2 cellular contexts compared by ENCODE assay signal in the genomic region with DNA sequence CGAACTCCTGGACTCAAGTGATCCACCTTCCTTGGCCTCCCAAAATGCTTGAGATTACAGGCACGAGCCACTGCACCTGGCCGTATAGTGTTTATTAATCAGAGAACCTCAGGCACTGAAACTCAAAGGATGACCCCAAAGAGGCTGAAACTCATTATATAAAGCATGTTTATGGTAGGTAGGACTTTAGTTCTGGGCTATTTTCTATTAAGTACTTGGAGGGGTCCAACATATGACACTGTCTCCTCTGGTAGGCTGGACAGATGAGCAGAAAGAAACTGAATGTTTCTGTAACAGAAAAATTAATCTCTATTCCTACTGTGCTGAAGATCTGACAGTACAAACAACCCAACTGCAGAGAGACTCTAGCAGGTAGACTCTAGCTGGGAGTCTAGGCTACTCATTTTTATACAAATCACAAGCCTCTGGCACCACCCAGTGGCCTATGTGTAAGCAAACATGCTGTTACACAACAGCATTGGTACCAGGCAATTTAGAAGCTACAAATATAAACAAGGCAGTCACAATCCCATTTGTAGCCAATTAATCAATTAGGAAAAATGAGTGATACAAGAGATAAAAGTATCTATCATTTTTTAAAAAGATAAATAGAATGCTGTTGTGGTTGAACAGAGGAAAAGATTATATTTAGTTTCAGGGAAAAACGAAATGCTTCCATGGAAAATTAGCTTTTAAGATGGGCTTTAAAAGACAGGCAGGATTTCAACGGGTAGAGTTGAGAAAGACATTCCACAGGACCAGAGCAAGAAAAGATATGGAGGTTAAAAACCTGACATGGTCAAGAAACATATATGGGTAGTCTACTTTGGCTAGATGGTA.
TF ChIP-seq lines count a peak whose summit lies in the region.

No MANE protein-coding gene starts in this region.

TF ChIP-seq in GM23338, 12 proteins besides CTCF, POLR2A, EP300 and RAD21:
- no peak for TF ChIP-seq ZNF331 (CRISPR knock-in tag; IDR thresholded peaks at IDR 0.05; ENCODE audit: low read depth)
- no peak for TF ChIP-seq POLR2AphosphoS5 (IDR thresholded peaks at IDR 0.05; ENCODE audit: low read depth)
- TF ChIP-seq JUNB (IDR thresholded peaks at IDR 0.05; ENCODE audit: unreplicated experiment) = no peak
- TF ChIP-seq ZNF114 (CRISPR knock-in tag; IDR thresholded peaks at IDR 0.05) = no peak
- TF ChIP-seq, protein P1, sequence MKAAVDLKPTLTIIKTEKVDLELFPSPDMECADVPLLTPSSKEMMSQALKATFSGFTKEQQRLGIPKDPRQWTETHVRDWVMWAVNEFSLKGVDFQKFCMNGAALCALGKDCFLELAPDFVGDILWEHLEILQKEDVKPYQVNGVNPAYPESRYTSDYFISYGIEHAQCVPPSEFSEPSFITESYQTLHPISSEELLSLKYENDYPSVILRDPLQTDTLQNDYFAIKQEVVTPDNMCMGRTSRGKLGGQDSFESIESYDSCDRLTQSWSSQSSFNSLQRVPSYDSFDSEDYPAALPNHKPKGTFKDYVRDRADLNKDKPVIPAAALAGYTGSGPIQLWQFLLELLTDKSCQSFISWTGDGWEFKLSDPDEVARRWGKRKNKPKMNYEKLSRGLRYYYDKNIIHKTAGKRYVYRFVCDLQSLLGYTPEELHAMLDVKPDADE (IDR thresholded peaks at IDR 0.05) = no peak
- no peak for TF ChIP-seq STAT1 (IDR thresholded peaks at IDR 0.05; ENCODE audit: unreplicated experiment)
- no peak for TF ChIP-seq EZH2 (IDR thresholded peaks at IDR 0.05; ENCODE audit: low read depth, unreplicated experiment)
- no peak for TF ChIP-seq NANOG (IDR thresholded peaks at IDR 0.05; ENCODE audit: borderline replicate concordance)

TF ChIP-seq in K562, 482 proteins besides CTCF, POLR2A, EP300 and RAD21:
- TF ChIP-seq CEBPB (tag; IDR thresholded peaks at IDR 0.05) (peak; percentile 94), FOXA3 (CRISPR knock-in tag; conservative IDR thresholded peaks at IDR 0.05 in 1 of 2, IDR thresholded peaks at IDR 0.05 in 1 of 2) (0 out of 4 replicates have a peak, but pooled peaks of 1 of the 2 experiments have one; percentile 7), CEBPG (CRISPR knock-in tag; IDR thresholded peaks at IDR 0.05) (peak; percentile 70), CEBPG (tag; conservative IDR thresholded peaks at IDR 0.05 in 1 of 2, IDR thresholded peaks at IDR 0.05 in 1 of 2) (peak; percentile 67 to 88), SMC3 (conservative IDR thresholded peaks at IDR 0.05; ENCODE audit: insufficient read depth, low read depth, low read length) (peak; percentile 51), LCOR (CRISPR knock-in tag; IDR thresholded peaks at IDR 0.05) (0 out of 2 replicates have a peak, but pooled peaks have one; percentile 39), COPS2 (conservative IDR thresholded peaks at IDR 0.05) (no peak), FOXK2 (conservative IDR thresholded peaks at IDR 0.05 in 1 of 2, IDR thresholded peaks at IDR 0.05 in 1 of 2; ENCODE audit: low read depth in 2 of 2) (peak; percentile 86 to 90), RFX5 (IDR thresholded peaks at IDR 0.05; ENCODE audit: low read depth, low read length) (peak; percentile 51; the same call in 1 of the 2 replicates)
- TF ChIP-seq, protein P2, sequence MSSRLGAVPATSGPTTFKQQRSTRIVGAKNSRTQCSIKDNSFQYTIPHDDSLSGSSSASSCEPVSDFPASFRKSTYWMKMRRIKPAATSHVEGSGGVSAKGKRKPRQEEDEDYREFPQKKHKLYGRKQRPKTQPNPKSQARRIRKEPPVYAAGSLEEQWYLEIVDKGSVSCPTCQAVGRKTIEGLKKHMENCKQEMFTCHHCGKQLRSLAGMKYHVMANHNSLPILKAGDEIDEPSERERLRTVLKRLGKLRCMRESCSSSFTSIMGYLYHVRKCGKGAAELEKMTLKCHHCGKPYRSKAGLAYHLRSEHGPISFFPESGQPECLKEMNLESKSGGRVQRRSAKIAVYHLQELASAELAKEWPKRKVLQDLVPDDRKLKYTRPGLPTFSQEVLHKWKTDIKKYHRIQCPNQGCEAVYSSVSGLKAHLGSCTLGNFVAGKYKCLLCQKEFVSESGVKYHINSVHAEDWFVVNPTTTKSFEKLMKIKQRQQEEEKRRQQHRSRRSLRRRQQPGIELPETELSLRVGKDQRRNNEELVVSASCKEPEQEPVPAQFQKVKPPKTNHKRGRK (tag; IDR thresholded peaks at IDR 0.05) = 0 out of 2 replicates have a peak, but pooled peaks have one; percentile 19
- TF ChIP-seq, protein P3, sequence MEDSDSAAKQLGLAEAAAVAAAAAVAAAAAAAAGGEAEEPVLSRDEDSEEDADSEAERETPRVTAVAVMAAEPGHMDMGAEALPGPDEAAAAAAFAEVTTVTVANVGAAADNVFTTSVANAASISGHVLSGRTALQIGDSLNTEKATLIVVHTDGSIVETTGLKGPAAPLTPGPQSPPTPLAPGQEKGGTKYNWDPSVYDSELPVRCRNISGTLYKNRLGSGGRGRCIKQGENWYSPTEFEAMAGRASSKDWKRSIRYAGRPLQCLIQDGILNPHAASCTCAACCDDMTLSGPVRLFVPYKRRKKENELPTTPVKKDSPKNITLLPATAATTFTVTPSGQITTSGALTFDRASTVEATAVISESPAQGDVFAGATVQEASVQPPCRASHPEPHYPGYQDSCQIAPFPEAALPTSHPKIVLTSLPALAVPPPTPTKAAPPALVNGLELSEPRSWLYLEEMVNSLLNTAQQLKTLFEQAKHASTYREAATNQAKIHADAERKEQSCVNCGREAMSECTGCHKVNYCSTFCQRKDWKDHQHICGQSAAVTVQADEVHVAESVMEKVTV (CRISPR knock-in tag; IDR thresholded peaks at IDR 0.05) = peak; percentile 53
- TF ChIP-seq, protein P4, sequence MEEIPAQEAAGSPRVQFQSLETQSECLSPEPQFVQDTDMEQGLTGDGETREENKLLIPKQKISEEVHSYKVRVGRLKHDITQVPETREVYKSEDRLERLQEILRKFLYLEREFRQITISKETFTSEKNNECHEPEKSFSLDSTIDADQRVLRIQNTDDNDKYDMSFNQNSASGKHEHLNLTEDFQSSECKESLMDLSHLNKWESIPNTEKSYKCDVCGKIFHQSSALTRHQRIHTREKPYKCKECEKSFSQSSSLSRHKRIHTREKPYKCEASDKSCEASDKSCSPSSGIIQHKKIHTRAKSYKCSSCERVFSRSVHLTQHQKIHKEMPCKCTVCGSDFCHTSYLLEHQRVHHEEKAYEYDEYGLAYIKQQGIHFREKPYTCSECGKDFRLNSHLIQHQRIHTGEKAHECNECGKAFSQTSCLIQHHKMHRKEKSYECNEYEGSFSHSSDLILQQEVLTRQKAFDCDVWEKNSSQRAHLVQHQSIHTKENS (CRISPR knock-in tag; IDR thresholded peaks at IDR 0.05) = no peak
